4 cellular contexts compared by ENCODE assay signal in the genomic region with DNA sequence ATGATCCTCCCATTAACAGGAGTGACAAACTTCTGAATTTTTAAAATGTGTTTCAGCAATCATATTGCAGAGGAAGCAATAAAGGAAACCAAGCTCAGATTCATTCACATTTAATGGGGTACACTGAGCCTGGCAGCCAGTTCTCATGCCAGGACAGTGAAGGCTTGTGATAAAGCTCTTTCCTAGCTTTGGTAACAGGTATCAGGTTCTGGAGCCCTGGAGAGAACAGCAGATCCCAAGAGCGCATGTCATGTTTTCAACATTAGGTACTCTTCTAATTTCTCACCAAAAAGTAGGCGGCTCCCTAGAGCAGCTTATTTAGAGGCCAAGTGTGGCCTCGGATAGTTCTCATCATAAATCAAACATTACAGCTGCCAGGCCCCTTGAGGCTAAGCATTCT. TPM values are rescaled to one million over a fixed set of nuclear protein-coding genes. Genes with fewer than 3 reads are reported as not detected.
"Had no signal": no experiment of that assay in that cellular context is flagged by ENCODE, and none has a peak within 500 bp of the region (broad histone marks: within the 10 kb centered on the region; RNA-seq: fewer than 3 reads in every experiment).

No MANE protein-coding gene starts in this region.

RNA-seq across cellular contexts. Expression of gene TBC1D28, which starts 23.3 kb away (rescaled TPM):
- total RNA-seq: LHCN-M2, M059J, MCF 10A, NCI-H460 had no signal
